In the genomic region with DNA sequence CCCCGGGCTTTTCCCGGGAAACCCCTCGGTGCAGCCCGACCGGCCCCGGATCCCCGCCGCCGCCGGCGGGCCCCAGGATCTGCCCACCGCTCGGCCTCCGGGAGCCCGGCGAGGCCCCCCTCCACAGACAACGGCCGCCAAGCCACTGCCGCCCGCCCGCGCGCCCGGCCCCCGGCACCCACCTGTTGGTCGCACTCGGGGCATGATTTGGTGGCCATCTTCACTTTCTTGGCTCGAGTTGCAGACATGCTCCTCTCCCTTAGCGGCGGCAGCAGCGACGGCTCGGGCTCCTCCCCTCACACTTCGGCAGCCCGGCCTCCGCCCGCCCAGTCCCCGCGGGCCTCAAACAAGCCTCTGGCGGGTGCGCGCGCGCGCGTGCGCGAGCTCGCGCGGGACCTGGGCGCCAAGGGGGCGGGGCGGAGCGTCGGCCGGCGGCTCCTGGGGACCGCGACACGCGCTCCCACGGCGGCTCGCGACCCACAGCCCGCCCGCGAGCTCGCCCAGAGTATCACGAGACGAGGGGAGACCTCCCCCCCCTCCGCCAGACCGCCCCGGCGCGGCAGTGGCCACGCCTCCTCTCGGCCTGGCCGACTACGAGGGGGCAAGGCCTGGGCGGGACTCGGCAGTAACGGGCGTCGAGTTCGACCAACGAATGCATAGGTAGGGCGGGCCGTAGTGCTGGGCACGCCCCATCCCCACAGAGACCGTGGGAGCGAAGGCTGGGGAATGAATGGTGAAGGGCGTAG, we compare ENCODE assay signal across 8 cellular contexts. TPM values are rescaled to one million over a fixed set of nuclear protein-coding genes. Genes with fewer than 3 reads are reported as not detected.
A peak's percentile ranks its signal among the peaks of the same experiment; 100 is the strongest.
DNase-seq lines count a peak whose midpoint lies in the region; ATAC-seq and TF ChIP-seq lines count a peak whose summit lies in the region.

A gene with protein sequence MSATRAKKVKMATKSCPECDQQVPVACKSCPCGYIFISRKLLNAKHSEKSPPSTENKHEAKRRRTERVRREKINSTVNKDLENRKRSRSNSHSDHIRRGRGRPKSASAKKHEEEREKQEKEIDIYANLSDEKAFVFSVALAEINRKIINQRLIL (minus strand): TSS at position 279 of the 746 bp plus-strand sequence. CDS start 31 bp downstream, at position 248.

- H3K9ac ChIP-seq in SU-DHL-6 (ENCODE audit: low read length) (peak within 1 kb of the TSS; percentile 93), trophoblast cell (ENCODE audit: low read length) (peak within 1 kb of the TSS; percentile 98)

- no peak for TF ChIP-seq CTCF in GM12864 (IDR thresholded peaks at IDR 0.05; ENCODE audit: low read depth, low read length, missing control alignments)
- TF ChIP-seq CTCF in SU-DHL-6 (IDR thresholded peaks at IDR 0.05; ENCODE audit: insufficient read depth, low read length, poor library complexity, severe bottlenecking): no peak
- TF ChIP-seq CTCF in cardiac muscle cell (IDR thresholded peaks at IDR 0.05; ENCODE audit: low read depth, low read length): no peak
- no peak for TF ChIP-seq CTCF in type B pancreatic cell (conservative IDR thresholded peaks at IDR 0.05)

- peak within 1 kb of the TSS; percentile 100 for H2AK5ac ChIP-seq in trophoblast cell (ENCODE audit: low read length)

- H3K4me2 ChIP-seq in SU-DHL-6 (ENCODE audit: low read depth, low read length, poor library complexity, severe bottlenecking) (peak within 1 kb of the TSS; percentile 97), trophoblast cell (ENCODE audit: low read length) (peak within 1 kb of the TSS; percentile 52)

- peak within 1 kb of the TSS; percentile 100 for H3K4me3 Mint-ChIP-seq in activated naive CD8-positive, alpha-beta T cell treated with anti-CD3 and anti-CD28 coated beads, Interleukin-2, amount 10 ng/mL, durations not matched to agents 7 days and 5 days
- peak within 1 kb of the TSS; percentile 98 for H3K4me3 Mint-ChIP-seq in type B pancreatic cell

- peak within 1 kb of the TSS; percentile 97 for H3K4me3 ChIP-seq in GM12864 (ENCODE audit: low read depth, low read length)
- H3K4me3 ChIP-seq in SU-DHL-6 (ENCODE audit: insufficient read depth, low read length, poor library complexity, severe bottlenecking): peak within 1 kb of the TSS; percentile 86
- H3K4me3 ChIP-seq in cardiac muscle cell: peak within 1 kb of the TSS; percentile 58
- peak within 1 kb of the TSS; percentile 86 for H3K4me3 ChIP-seq in trophoblast cell (ENCODE audit: low read depth, low read length)

- POLR2A ChIA-PET in activated naive CD8-positive, alpha-beta T cell treated with anti-CD3 and anti-CD28 coated beads, Interleukin-2, amount 10 ng/mL, durations not matched to agents 7 days and 5 days (lab: Charles Lee): interaction anchor here (0.6 to 2.0 kb wide), 7 partner anchors 41 to 207 kb away, joined by 3 to 11 read pairs (median 3); partner anchors contain the start of genes DNAJA2 and GPT2

- H3K27me3 ChIP-seq in SU-DHL-6 (ENCODE audit: low read length) (no peaks in the 10 kb centered on the region), cardiac muscle cell (no peaks in the 10 kb centered on the region), trophoblast cell (ENCODE audit: insufficient read depth, low read length) (no peaks in the 10 kb centered on the region)

- peak; percentile 96 for ATAC-seq in HG02678 (IDR thresholded peaks at IDR 0.05; ENCODE audit: unreplicated experiment)
- peak; percentile 94 for ATAC-seq in activated naive CD8-positive, alpha-beta T cell treated with anti-CD3 and anti-CD28 coated beads, Interleukin-2, amount 10 ng/mL, durations not matched to agents 7 days and 5 days (ENCODE audit: low read depth)

- 0 out of 2 replicates have a peak, but pooled peaks cover 13% of the 10 kb centered on the region for H4K20me1 ChIP-seq in SU-DHL-6 (ENCODE audit: low read depth, low read length)

- H3K79me2 ChIP-seq in SU-DHL-6 (ENCODE audit: insufficient read depth, low read length): peaks cover 43% of the 10 kb centered on the region
- H3K79me2 ChIP-seq in trophoblast cell (ENCODE audit: control insufficient read depth, insufficient read depth, low read length, poor library complexity): peaks cover 13% of the 10 kb centered on the region

- peak within 1 kb of the TSS; percentile 86 for H4K8ac ChIP-seq in trophoblast cell (ENCODE audit: low read depth, low read length)

- H3K27ac ChIP-seq in SU-DHL-6 (ENCODE audit: low read depth, low read length): peak within 1 kb of the TSS; percentile 76
- H3K27ac ChIP-seq in cardiac muscle cell: peak within 1 kb of the TSS; percentile 94
- H3K27ac ChIP-seq in trophoblast cell (ENCODE audit: low read depth, low read length): peak within 1 kb of the TSS; percentile 97

- H4K12ac ChIP-seq in trophoblast cell (ENCODE audit: low read depth, low read length): peak within 1 kb of the TSS; percentile 100

- no peaks in the 10 kb centered on the region for H3K9me3 Mint-ChIP-seq in activated naive CD8-positive, alpha-beta T cell treated with anti-CD3 and anti-CD28 coated beads, Interleukin-2, amount 10 ng/mL, durations not matched to agents 7 days and 5 days
- H3K9me3 Mint-ChIP-seq in type B pancreatic cell: no peaks in the 10 kb centered on the region

- peak within 1 kb of the TSS; percentile 100 for H2BK5ac ChIP-seq in trophoblast cell (ENCODE audit: low read depth, low read length, poor library complexity)

- H3K18ac ChIP-seq in trophoblast cell (ENCODE audit: low read length): peak within 1 kb of the TSS; percentile 100

- H3K9me3 ChIP-seq in SU-DHL-6 (ENCODE audit: insufficient read depth, low read length): no peaks in the 10 kb centered on the region
- H3K9me3 ChIP-seq in cardiac muscle cell (ENCODE audit: low read depth): no peaks in the 10 kb centered on the region
- H3K9me3 ChIP-seq in trophoblast cell (ENCODE audit: insufficient read depth, low read depth, low read length): no peaks in the 10 kb centered on the region

- H3K36me3 Mint-ChIP-seq in activated naive CD8-positive, alpha-beta T cell treated with anti-CD3 and anti-CD28 coated beads, Interleukin-2, amount 10 ng/mL, durations not matched to agents 7 days and 5 days: peaks cover 4% of the 10 kb centered on the region
- no peaks in the 10 kb centered on the region for H3K36me3 Mint-ChIP-seq in type B pancreatic cell

- no CpG with 5 or more reads among the region's 94 CpGs for WGBS in trophoblast cell (ENCODE audit: extremely low coverage, insufficient coverage, insufficient read length)

- H3K9me2 ChIP-seq in SU-DHL-6 (replicated peaks; ENCODE audit: insufficient read depth, low read length): no peaks in the 10 kb centered on the region

- H3K14ac ChIP-seq in trophoblast cell (ENCODE audit: low read length): peak within 1 kb of the TSS; percentile 100

- H3K4ac ChIP-seq in trophoblast cell (ENCODE audit: low read depth, low read length): peak within 1 kb of the TSS; percentile 100

- H3K27me3 Mint-ChIP-seq in activated naive CD8-positive, alpha-beta T cell treated with anti-CD3 and anti-CD28 coated beads, Interleukin-2, amount 10 ng/mL, durations not matched to agents 7 days and 5 days: peaks cover 19% of the 10 kb centered on the region
- H3K27me3 Mint-ChIP-seq in type B pancreatic cell: peaks cover 4% of the 10 kb centered on the region

- DNase-seq in GM12864 (ENCODE audit: low read depth) (peak; percentile 81), NCI-H128 (lab: John Stamatoyannopoulos, UW; ENCODE audit: unreplicated experiment) (peak; percentile 76), cardiac muscle cell (ENCODE audit: low read depth in 1 of 2, low spot score in 1 of 2) (peak; percentile 96), trophoblast cell (peak; percentile 93 to 95), type B pancreatic cell (ENCODE audit: extremely low spot score, unreplicated experiment) (peak; percentile 94)
- DNase-seq in activated naive CD8-positive, alpha-beta T cell treated with anti-CD3 and anti-CD28 coated beads, Interleukin-2, amount 10 ng/mL, durations not matched to agents 7 days and 5 days: peak; percentile 94

- H4K91ac ChIP-seq in trophoblast cell (ENCODE audit: low read depth, low read length): peak within 1 kb of the TSS; percentile 100

- H2AFZ ChIP-seq in SU-DHL-6 (ENCODE audit: low read depth, low read length, severe bottlenecking) (peak within 1 kb of the TSS; percentile 86), trophoblast cell (ENCODE audit: insufficient read depth, low read length, poor library complexity) (peak within 1 kb of the TSS; percentile 94)

- H3K4me1 Mint-ChIP-seq in activated naive CD8-positive, alpha-beta T cell treated with anti-CD3 and anti-CD28 coated beads, Interleukin-2, amount 10 ng/mL, durations not matched to agents 7 days and 5 days: peaks cover 20% of the 10 kb centered on the region
- H3K4me1 Mint-ChIP-seq in type B pancreatic cell (ENCODE audit: unreplicated experiment): peaks cover 18% of the 10 kb centered on the region

- H3F3A ChIP-seq in SU-DHL-6 (ENCODE audit: insufficient read depth): peaks cover 10% of the 10 kb centered on the region

- H3K36me3 ChIP-seq in SU-DHL-6 (ENCODE audit: low read length) (no peaks in the 10 kb centered on the region), cardiac muscle cell (no peaks in the 10 kb centered on the region), trophoblast cell (ENCODE audit: control insufficient read depth in 1 of 2, insufficient read depth in 2 of 2, low read length in 2 of 2) (no peaks in the 10 kb centered on the region)

- peaks cover 11% of the 10 kb centered on the region for H3K79me1 ChIP-seq in trophoblast cell (ENCODE audit: low read length)

- peak within 1 kb of the TSS; percentile 99 for H2BK120ac ChIP-seq in trophoblast cell (ENCODE audit: insufficient read depth, low read length, poor library complexity)

- H3K4me1 ChIP-seq in cardiac muscle cell (ENCODE audit: low read depth) (peaks cover 16% of the 10 kb centered on the region), trophoblast cell (ENCODE audit: control insufficient read depth in 1 of 2, insufficient read depth in 2 of 2, low read length in 2 of 2) (peaks cover 2 to 3% of the 10 kb centered on the region in 2 experiments)

- H3K23ac ChIP-seq in trophoblast cell (ENCODE audit: low read length): no peak within 1 kb of the TSS

- H3K27ac Mint-ChIP-seq in activated naive CD8-positive, alpha-beta T cell treated with anti-CD3 and anti-CD28 coated beads, Interleukin-2, amount 10 ng/mL, durations not matched to agents 7 days and 5 days: peak within 1 kb of the TSS; percentile 100
- peak within 1 kb of the TSS; percentile 91 for H3K27ac Mint-ChIP-seq in type B pancreatic cell

- H2BK12ac ChIP-seq in trophoblast cell (ENCODE audit: low read length): peak within 1 kb of the TSS; percentile 81

RNA-seq across cellular contexts. Expression of the gene that starts here (rescaled TPM):
- total RNA-seq in activated naive CD8-positive, alpha-beta T cell treated with anti-CD3 and anti-CD28 coated beads, Interleukin-2, amount 10 ng/mL, durations not matched to agents 7 days and 5 days: 1 to 10 TPM; 8.8 to 9.5 TPM
- 26.0 and 41.0 TPM in 2 replicates for total RNA-seq in cardiac muscle cell
- 45.1 and 66.6 TPM in 2 replicates for polyA plus RNA-seq in cardiac muscle cell
- 30.3 and 33.4 TPM in 2 replicates for polyA plus RNA-seq in trophoblast cell (2013)
- 11.5 and 14.3 TPM in 2 replicates for total RNA-seq in type B pancreatic cell (ENCODE audit: low replicate concordance)

Comparison
In these comparisons a context has a peak if more than half of its experiments do, and no peak if none do; other contexts are left out.
1. Peak in every context shown above with its lines: DNase-seq, ATAC-seq, H3K4me3 ChIP-seq and H3K27ac ChIP-seq.